Comparison of ENCODE assay signal across 24 cellular contexts in the genomic region with DNA sequence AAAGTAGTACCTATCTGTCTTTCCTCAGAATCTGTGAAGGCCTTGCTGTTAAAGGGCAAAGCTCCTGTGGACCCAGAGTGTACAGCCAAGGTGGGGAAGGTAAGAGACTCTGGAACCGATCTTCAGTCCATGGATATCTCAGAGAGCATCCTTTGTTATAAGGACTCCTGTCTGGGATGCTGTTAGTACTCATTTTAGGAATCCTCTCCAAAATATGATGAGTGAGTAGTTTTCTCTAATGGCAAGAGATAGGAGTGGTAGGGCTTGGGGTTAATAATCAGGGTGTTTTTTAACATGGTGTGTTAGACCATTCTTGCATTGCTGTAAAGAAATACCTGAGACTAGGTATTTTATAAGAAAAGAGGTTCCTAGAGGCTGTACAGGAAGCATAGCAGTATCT. TPM values are rescaled to one million over a fixed set of nuclear protein-coding genes. Genes with fewer than 3 reads are reported as not detected.
DNase-seq lines count a peak whose midpoint lies in the region; ATAC-seq, FAIRE-seq and TF ChIP-seq lines count a peak whose summit lies in the region.
"Had no signal": no experiment of that assay in that cellular context is flagged by ENCODE, and none has a peak within 500 bp of the region (broad histone marks: within the 10 kb centered on the region; RNA-seq: fewer than 3 reads in every experiment).

No MANE protein-coding gene starts in this region.

- no peak overlapping the region for H3K27ac ChIP-seq in GM23338 (ENCODE audit: low read depth)
- H3K27ac ChIP-seq in astrocyte (ENCODE audit: low read depth, low read length), result no peak overlapping the region
- peak overlapping the region; percentile 27 for H3K27ac ChIP-seq in osteoblast (ENCODE audit: low read depth, low read length)
- H3K27ac ChIP-seq: psoas muscle, vagina had no signal

- H3K27ac Mint-ChIP-seq in activated T-cell treated with anti-CD3 and anti-CD28 coated beads, Interleukin-2, amount 50 U/mL, for 24 hours, result peak overlapping the region; percentile 39
- H3K27ac Mint-ChIP-seq in GM23338, result no peak overlapping the region
- H3K27ac Mint-ChIP-seq in astrocyte (ENCODE audit: unreplicated experiment), result peak overlapping the region; percentile 16
- H3K27ac Mint-ChIP-seq: dendritic cell treated with granulocyte-macrophage colony-stimulating factor and Interleukin-4, amounts not matched to agents 40 ng/mL and 50 ng/mL, for 4 days had no signal

- H3K79me2 ChIP-seq in GM23338 (replicated peaks; ENCODE audit: insufficient read depth) (peaks cover 14% of the 10 kb centered on the region), astrocyte (ENCODE audit: insufficient read depth, low read length) (peaks cover 24% of the 10 kb centered on the region), osteoblast (ENCODE audit: insufficient read depth, low read length) (peaks cover 11% of the 10 kb centered on the region)

- H3K9ac ChIP-seq in astrocyte (ENCODE audit: low read length), result peak overlapping the region; percentile 41

- H2AFZ ChIP-seq in GM23338 (no peak overlapping the region), astrocyte (ENCODE audit: low read depth, low read length) (no peak overlapping the region), osteoblast (ENCODE audit: low read length) (no peak overlapping the region)

- H3K36me3 ChIP-seq in GM23338 (ENCODE audit: insufficient read depth) (peaks cover 38% of the 10 kb centered on the region), astrocyte (ENCODE audit: insufficient read depth, low read length) (peaks cover 33% of the 10 kb centered on the region), osteoblast (ENCODE audit: insufficient read depth, low read length) (peaks cover 33% of the 10 kb centered on the region)

- H4K20me1 ChIP-seq in GM23338 (replicated peaks; ENCODE audit: insufficient read depth) (no peaks in the 10 kb centered on the region; the same call in 1 of the 2 replicates), astrocyte (ENCODE audit: insufficient read depth, low read length) (no peaks in the 10 kb centered on the region), osteoblast (ENCODE audit: insufficient read depth, low read length) (no peaks in the 10 kb centered on the region)

- H3K4me3 ChIP-seq in GM23338 (no peak overlapping the region), astrocyte (ENCODE audit: insufficient read depth, low read depth, low read length) (no peak overlapping the region), osteoblast (ENCODE audit: insufficient read depth, low read length) (no peak overlapping the region)
- H3K4me3 ChIP-seq: psoas muscle, vagina had no signal

- peaks cover 20% of the 10 kb centered on the region for H3K4me1 Mint-ChIP-seq in activated T-cell treated with anti-CD3 and anti-CD28 coated beads, Interleukin-2, amount 50 U/mL, for 24 hours (ENCODE audit: low read depth)
- H3K4me1 Mint-ChIP-seq in GM23338, result 0 out of 3 replicates have a peak, but pooled peaks cover 4% of the 10 kb centered on the region
- no peaks in the 10 kb centered on the region for H3K4me1 Mint-ChIP-seq in astrocyte (ENCODE audit: low read depth, unreplicated experiment)

- no peaks in the 10 kb centered on the region for H3K27me3 Mint-ChIP-seq in activated T-cell treated with anti-CD3 and anti-CD28 coated beads, Interleukin-2, amount 50 U/mL, for 24 hours
- H3K27me3 Mint-ChIP-seq in GM23338 (ENCODE audit: insufficient read depth, low read depth, poor library complexity) (peaks cover 6% of the 10 kb centered on the region), astrocyte (ENCODE audit: low read depth, unreplicated experiment) (no peaks in the 10 kb centered on the region)
- H3K27me3 Mint-ChIP-seq: dendritic cell treated with granulocyte-macrophage colony-stimulating factor and Interleukin-4, amounts not matched to agents 40 ng/mL and 50 ng/mL, for 4 days had no signal

- no peak for TF ChIP-seq CTCF in GM23338 (conservative IDR thresholded peaks at IDR 0.05; ENCODE audit: low read depth in 2 of 2)
- no peak for TF ChIP-seq CTCF in astrocyte (IDR thresholded peaks at IDR 0.05; ENCODE audit: insufficient read depth, low read depth, low read length)
- TF ChIP-seq CTCF in osteoblast (IDR thresholded peaks at IDR 0.05; ENCODE audit: extremely low read depth, low read depth, low read length), result no peak

- H3K27me3 ChIP-seq in GM23338 (ENCODE audit: insufficient read depth), result no peaks in the 10 kb centered on the region
- no peaks in the 10 kb centered on the region for H3K27me3 ChIP-seq in astrocyte (ENCODE audit: insufficient read depth, low read length)
- no peaks in the 10 kb centered on the region for H3K27me3 ChIP-seq in osteoblast (ENCODE audit: insufficient read depth, low read length)
- H3K27me3 ChIP-seq: vagina had no signal

- H3F3A ChIP-seq in GM23338 (replicated peaks; ENCODE audit: low read depth), result no peaks in the 10 kb centered on the region

- FAIRE-seq in astrocyte (lab: Jason Lieb, UNC), result no peak
- FAIRE-seq: bronchial epithelial cell, keratinocyte, small intestine had no signal

- no peak for ATAC-seq in GM23338
- ATAC-seq: naive thymus-derived CD8-positive, alpha-beta T cell; PC-3; psoas muscle had no signal

- H3K4me1 ChIP-seq in GM23338 (ENCODE audit: insufficient read depth), result peaks cover 6% of the 10 kb centered on the region
- H3K4me1 ChIP-seq in astrocyte (ENCODE audit: insufficient read depth, low read length), result peaks cover 5% of the 10 kb centered on the region
- H3K4me1 ChIP-seq in osteoblast (ENCODE audit: insufficient read depth, low read length), result peaks cover 5% of the 10 kb centered on the region

- H3K4me3 Mint-ChIP-seq in activated T-cell treated with anti-CD3 and anti-CD28 coated beads, Interleukin-2, amount 50 U/mL, for 24 hours, result no peak overlapping the region
- peak overlapping the region; percentile 90; the same call in 1 of the 3 replicates for H3K4me3 Mint-ChIP-seq in GM23338
- no peak overlapping the region for H3K4me3 Mint-ChIP-seq in astrocyte (ENCODE audit: unreplicated experiment)
- H3K4me3 Mint-ChIP-seq: CD14-positive monocyte; dendritic cell treated with granulocyte-macrophage colony-stimulating factor and Interleukin-4, amounts not matched to agents 40 ng/mL and 50 ng/mL, for 4 days had no signal

- no peak overlapping the region for H3K4me2 ChIP-seq in GM23338
- H3K4me2 ChIP-seq in astrocyte (ENCODE audit: low read length), result no peak overlapping the region
- no peak overlapping the region for H3K4me2 ChIP-seq in osteoblast (ENCODE audit: insufficient read depth, low read length)

- peaks cover 61% of the 10 kb centered on the region for H3K36me3 Mint-ChIP-seq in activated T-cell treated with anti-CD3 and anti-CD28 coated beads, Interleukin-2, amount 50 U/mL, for 24 hours (ENCODE audit: low read depth)
- peaks cover 51% of the 10 kb centered on the region for H3K36me3 Mint-ChIP-seq in GM23338 (ENCODE audit: low read depth)
- peaks cover 5% of the 10 kb centered on the region for H3K36me3 Mint-ChIP-seq in astrocyte (ENCODE audit: low read depth, unreplicated experiment)

- no peaks in the 10 kb centered on the region for H3K9me3 ChIP-seq in astrocyte (ENCODE audit: insufficient read depth, low read depth, low read length)
- no peaks in the 10 kb centered on the region for H3K9me3 ChIP-seq in osteoblast (ENCODE audit: low read depth, low read length)
- H3K9me3 ChIP-seq: psoas muscle, vagina had no signal

- H3K9me2 ChIP-seq in GM23338 (ENCODE audit: insufficient read depth), result no peaks in the 10 kb centered on the region

- no peaks in the 10 kb centered on the region for H3K9me3 Mint-ChIP-seq in activated T-cell treated with anti-CD3 and anti-CD28 coated beads, Interleukin-2, amount 50 U/mL, for 24 hours
- peaks cover 3% of the 10 kb centered on the region; the same call in 1 of the 3 replicates for H3K9me3 Mint-ChIP-seq in GM23338
- no peaks in the 10 kb centered on the region for H3K9me3 Mint-ChIP-seq in astrocyte (ENCODE audit: unreplicated experiment)
- H3K9me3 Mint-ChIP-seq: CD14-positive monocyte; dendritic cell treated with granulocyte-macrophage colony-stimulating factor and Interleukin-4, amounts not matched to agents 40 ng/mL and 50 ng/mL, for 4 days; naive thymus-derived CD8-positive, alpha-beta T cell had no signal

- no peak for DNase-seq in activated T-cell treated with anti-CD3 and anti-CD28 coated beads, Interleukin-2, amount 50 U/mL, for 24 hours
- DNase-seq in activated T-cell treated with anti-CD3 and anti-CD28 coated beads, Interleukin-2, amount 50 U/mL, for 1 hour, result no peak
- no peak for DNase-seq in GM23338 (ENCODE audit: low spot score)
- no peak for DNase-seq in astrocyte (ENCODE audit: low read depth)
- DNase-seq in osteoblast (ENCODE audit: insufficient read length, low spot score, missing footprints), result no peak
- no peak for DNase-seq in ecto neural progenitor cell (ENCODE audit: low spot score)
- DNase-seq in stimulated activated CD4-positive, alpha-beta T cell treated with anti-CD3 and anti-CD28 coated beads, Interleukin-15, amount 100 ng/mL, for 24 hours, result no peak
- DNase-seq in stimulated activated naive CD4-positive, alpha-beta T cell treated with Interleukin-2 at 50 U/mL for 16 hours (lab: John Stamatoyannopoulos, UW), result no peak
- DNase-seq: activated CD8-positive, alpha-beta memory T cell treated with anti-CD3 and anti-CD28 coated beads, Interleukin-2, amount 50 U/mL, for 48 hours; foreskin fibroblast; hypothalamus; naive thymus-derived CD8-positive, alpha-beta T cell; NCI-H345; PC-3; psoas muscle; SIG-M5; small intestine; stimulated activated CD4-positive, alpha-beta T cell treated with anti-CD3 and anti-CD28 coated beads, Interleukin-4, amount 100 ng/mL, for 24 hours; T-helper 2 cell had no signal

TF ChIP-seq in GM23338, 12 proteins besides CTCF, POLR2A, EP300 and RAD21 (continues in another document):
- no peak for TF ChIP-seq ZNF331 (CRISPR knock-in tag; IDR thresholded peaks at IDR 0.05; ENCODE audit: low read depth)

RNA-seq across cellular contexts. Expression of gene PARP2, which starts 1.9 kb away (rescaled TPM):
- total RNA-seq in GM23338 (2014; rRNA removed; shearing (Covaris generic)), result 27.0 and 27.8 TPM in 2 replicates
- 39.5 and 42.7 TPM in 2 replicates for polyA plus RNA-seq in GM23338 (2016; fragmentation: Nextera tagmentation; extraction: Ambion mirVana)
- 20.9 and 21.5 TPM in 2 replicates for total RNA-seq in astrocyte
- total RNA-seq in osteoblast, result 5.8 and 8.0 TPM in 2 replicates

RNA-seq across cellular contexts. Expression of gene CCNB1IP1, which starts 12.3 kb away (rescaled TPM):
- total RNA-seq in GM23338 (2014; rRNA removed; shearing (Covaris generic)), result 247 and 254 TPM in 2 replicates
- polyA plus RNA-seq in GM23338 (2016; fragmentation: Nextera tagmentation; extraction: Ambion mirVana), result 108 and 110 TPM in 2 replicates
- total RNA-seq in astrocyte (78.5 and 89.1 TPM in 2 replicates), osteoblast (42.7 and 45.4 TPM in 2 replicates)

RNA-seq across cellular contexts. Expression of gene TTC5, which starts 39.6 kb away (rescaled TPM):
- 14.6 and 16.4 TPM in 2 replicates for total RNA-seq in GM23338 (2014; rRNA removed; shearing (Covaris generic))
- 9.3 and 11.9 TPM in 2 replicates for polyA plus RNA-seq in GM23338 (2016; fragmentation: Nextera tagmentation; extraction: Ambion mirVana)
- total RNA-seq in astrocyte (25.4 and 26.1 TPM in 2 replicates), osteoblast (17.7 and 18.5 TPM in 2 replicates)
